Comparison of ENCODE assay signal across 1 cellular context in the genomic region with DNA sequence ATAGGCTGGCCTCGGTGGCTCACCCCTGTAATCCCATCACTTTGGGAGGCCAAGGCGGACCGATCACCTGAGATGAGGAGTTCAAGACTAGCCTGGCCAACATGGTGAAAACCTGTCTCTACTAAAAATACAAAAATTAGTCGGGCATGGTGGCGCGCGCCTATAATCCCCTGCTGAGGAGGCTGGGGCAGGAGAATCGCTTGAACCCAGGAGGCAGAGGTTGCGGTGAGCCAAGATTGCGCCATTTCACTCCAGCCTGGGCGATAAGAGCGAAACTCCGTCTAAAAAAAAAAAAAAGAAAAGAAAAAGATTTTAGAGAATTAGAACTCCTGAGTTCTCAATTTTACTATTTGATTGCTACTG.
TF ChIP-seq lines count a peak whose summit lies in the region.

No MANE protein-coding gene starts in this region.

TF ChIP-seq in GM12878, 131 proteins besides CTCF, POLR2A, EP300 and RAD21:
- TF ChIP-seq, protein P1, sequence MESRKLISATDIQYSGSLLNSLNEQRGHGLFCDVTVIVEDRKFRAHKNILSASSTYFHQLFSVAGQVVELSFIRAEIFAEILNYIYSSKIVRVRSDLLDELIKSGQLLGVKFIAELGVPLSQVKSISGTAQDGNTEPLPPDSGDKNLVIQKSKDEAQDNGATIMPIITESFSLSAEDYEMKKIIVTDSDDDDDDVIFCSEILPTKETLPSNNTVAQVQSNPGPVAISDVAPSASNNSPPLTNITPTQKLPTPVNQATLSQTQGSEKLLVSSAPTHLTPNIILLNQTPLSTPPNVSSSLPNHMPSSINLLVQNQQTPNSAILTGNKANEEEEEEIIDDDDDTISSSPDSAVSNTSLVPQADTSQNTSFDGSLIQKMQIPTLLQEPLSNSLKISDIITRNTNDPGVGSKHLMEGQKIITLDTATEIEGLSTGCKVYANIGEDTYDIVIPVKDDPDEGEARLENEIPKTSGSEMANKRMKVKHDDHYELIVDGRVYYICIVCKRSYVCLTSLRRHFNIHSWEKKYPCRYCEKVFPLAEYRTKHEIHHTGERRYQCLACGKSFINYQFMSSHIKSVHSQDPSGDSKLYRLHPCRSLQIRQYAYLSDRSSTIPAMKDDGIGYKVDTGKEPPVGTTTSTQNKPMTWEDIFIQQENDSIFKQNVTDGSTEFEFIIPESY (IDR thresholded peaks at IDR 0.05) = peak; percentile 68; the same call in 1 of the 2 replicates
- peak; percentile 82 for TF ChIP-seq MLLT1 (IDR thresholded peaks at IDR 0.05)
- TF ChIP-seq, protein P2, sequence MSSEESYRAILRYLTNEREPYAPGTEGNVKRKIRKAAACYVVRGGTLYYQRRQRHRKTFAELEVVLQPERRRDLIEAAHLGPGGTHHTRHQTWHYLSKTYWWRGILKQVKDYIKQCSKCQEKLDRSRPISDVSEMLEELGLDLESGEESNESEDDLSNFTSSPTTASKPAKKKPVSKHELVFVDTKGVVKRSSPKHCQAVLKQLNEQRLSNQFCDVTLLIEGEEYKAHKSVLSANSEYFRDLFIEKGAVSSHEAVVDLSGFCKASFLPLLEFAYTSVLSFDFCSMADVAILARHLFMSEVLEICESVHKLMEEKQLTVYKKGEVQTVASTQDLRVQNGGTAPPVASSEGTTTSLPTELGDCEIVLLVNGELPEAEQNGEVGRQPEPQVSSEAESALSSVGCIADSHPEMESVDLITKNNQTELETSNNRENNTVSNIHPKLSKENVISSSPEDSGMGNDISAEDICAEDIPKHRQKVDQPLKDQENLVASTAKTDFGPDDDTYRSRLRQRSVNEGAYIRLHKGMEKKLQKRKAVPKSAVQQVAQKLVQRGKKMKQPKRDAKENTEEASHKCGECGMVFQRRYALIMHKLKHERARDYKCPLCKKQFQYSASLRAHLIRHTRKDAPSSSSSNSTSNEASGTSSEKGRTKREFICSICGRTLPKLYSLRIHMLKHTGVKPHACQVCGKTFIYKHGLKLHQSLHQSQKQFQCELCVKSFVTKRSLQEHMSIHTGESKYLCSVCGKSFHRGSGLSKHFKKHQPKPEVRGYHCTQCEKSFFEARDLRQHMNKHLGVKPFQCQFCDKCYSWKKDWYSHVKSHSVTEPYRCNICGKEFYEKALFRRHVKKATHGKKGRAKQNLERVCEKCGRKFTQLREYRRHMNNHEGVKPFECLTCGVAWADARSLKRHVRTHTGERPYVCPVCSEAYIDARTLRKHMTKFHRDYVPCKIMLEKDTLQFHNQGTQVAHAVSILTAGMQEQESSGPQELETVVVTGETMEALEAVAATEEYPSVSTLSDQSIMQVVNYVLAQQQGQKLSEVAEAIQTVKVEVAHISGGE (CRISPR knock-in tag; IDR thresholded peaks at IDR 0.05) = 0 out of 2 replicates have a peak, but pooled peaks have one; percentile 27
TF ChIP-seq in GM12878: peak in this region for 3; not testable (repeated sequence) for 128.
